In the genomic region with DNA sequence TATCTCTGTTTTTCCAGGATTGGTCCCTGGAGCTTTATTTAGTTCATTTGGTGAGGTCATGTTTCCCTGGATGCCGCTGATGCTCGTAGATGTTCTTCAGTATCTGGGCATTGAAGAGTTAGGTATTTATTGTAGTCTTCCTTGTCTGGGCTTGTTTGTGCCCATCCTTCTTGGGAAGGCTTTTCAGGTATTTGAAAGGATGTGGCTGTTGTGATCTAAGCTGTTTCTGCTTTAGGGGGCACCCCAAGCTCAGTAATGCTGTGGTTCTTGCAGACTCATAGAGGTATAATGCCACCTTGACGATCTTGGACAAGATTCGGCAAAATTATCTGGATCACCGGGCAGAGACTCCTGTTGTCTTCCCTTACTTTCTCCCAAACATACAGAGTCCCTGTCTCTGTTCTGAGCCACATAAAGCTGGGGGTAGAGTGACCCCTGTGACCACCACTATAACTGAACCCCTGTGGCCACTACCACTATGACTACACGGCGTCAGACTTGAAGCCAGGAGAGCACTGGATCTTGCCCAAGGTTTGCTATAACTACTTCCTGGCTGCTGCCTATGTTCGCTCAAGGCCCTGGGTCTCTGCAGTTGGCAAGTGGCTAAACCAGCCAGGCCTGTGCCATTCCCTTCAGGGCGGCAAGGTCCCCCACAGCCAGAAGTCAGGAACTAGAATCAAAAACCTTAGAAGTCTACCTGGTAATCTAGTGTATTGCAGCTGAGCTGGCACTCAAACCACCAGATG, we compare ENCODE assay signal across 27 cellular contexts. TPM values are rescaled to one million over a fixed set of nuclear protein-coding genes. Genes with fewer than 3 reads are reported as not detected.
A peak's percentile ranks its signal among the peaks of the same experiment; 100 is the strongest.
DNase-seq lines count a peak whose midpoint lies in the region; ATAC-seq, FAIRE-seq and TF ChIP-seq lines count a peak whose summit lies in the region.
"Had no signal": no experiment of that assay in that cellular context is flagged by ENCODE, and none has a peak within 500 bp of the region (broad histone marks: within the 10 kb centered on the region; RNA-seq: fewer than 3 reads in every experiment).

No MANE protein-coding gene starts in this region.

- H3K36me3 Mint-ChIP-seq in H9 (ENCODE audit: insufficient read depth in 1 of 3, low read depth in 3 of 3) = peaks cover 8 to 22% (median 12%) of the 10 kb centered on the region in 3 experiments; a peak in 5 of 7 replicates
- H3K36me3 Mint-ChIP-seq: activated naive CD4-positive, alpha-beta T cell treated with anti-CD3 and anti-CD28 coated beads, Interleukin-2, amount 50 U/mL, for 24 hours; naive thymus-derived CD8-positive, alpha-beta T cell had no signal

- no peaks in the 10 kb centered on the region for H3K79me1 ChIP-seq in H9 (ENCODE audit: insufficient read depth, low read depth, low read length, poor library complexity, severe bottlenecking)

- ATAC-seq in RWPE2 (ENCODE audit: low read depth) (peak; percentile 59), pancreas (peak; percentile 67 to 83 (median 76)), SK-N-SH treated with all-trans-retinoic acid at 6 μM for 48 hours (no peak), HG02759 (IDR thresholded peaks at IDR 0.05; ENCODE audit: unreplicated experiment) (no peak)
- ATAC-seq: activated T-helper 17 cell treated with anti-CD3 and anti-CD28 coated beads, Interleukin-2, amount 50 U/mL, for 72 hours; left ventricle myocardium superior; naive thymus-derived CD8-positive, alpha-beta T cell had no signal

- no peak overlapping the region for H2AFZ ChIP-seq in H9 (ENCODE audit: low read length)

- H3K27ac Mint-ChIP-seq in H9 = peak overlapping the region; percentile 36 to 81 (median 63); a peak in 5 of 7 replicates
- H3K27ac Mint-ChIP-seq: activated CD4-positive, alpha-beta T cell treated with anti-CD3 and anti-CD28 coated beads, Interleukin-2, amount 10 ng/mL, durations not matched to agents 7 days and 5 days; activated naive CD4-positive, alpha-beta T cell treated with anti-CD3 and anti-CD28 coated beads, Interleukin-2, amount 50 U/mL, for 24 hours; activated T-helper 17 cell treated with anti-CD3 and anti-CD28 coated beads, Interleukin-2, amount 50 U/mL, for 72 hours; naive thymus-derived CD8-positive, alpha-beta T cell had no signal

- H3T11ph ChIP-seq in H9 (ENCODE audit: low read length) = no peak overlapping the region

- no peak overlapping the region for H2BK120ac ChIP-seq in H9 (ENCODE audit: low read depth, low read length, poor library complexity, severe bottlenecking)

- H2BK15ac ChIP-seq in H9 (ENCODE audit: low read depth, low read length) = no peak overlapping the region

- peaks cover 3% of the 10 kb centered on the region for H4K20me1 ChIP-seq in H9 (ENCODE audit: control insufficient read depth, insufficient read depth, insufficient read length)

- H3K27me3 ChIP-seq in H9 (ENCODE audit: insufficient read depth, low read length) (no peaks in the 10 kb centered on the region), RWPE2 (ENCODE audit: insufficient read depth, poor library complexity, severe bottlenecking) (no peaks in the 10 kb centered on the region), pancreas (no peaks in the 10 kb centered on the region)
- H3K27me3 ChIP-seq: BE2C, tibial nerve had no signal

- H2BK12ac ChIP-seq in H9 (ENCODE audit: insufficient read length, low read depth, low read length) = no peak overlapping the region

- no peak overlapping the region for H3K56ac ChIP-seq in H9 (ENCODE audit: insufficient read length, low read depth, low read length)

- no peak overlapping the region for H3K18ac ChIP-seq in H9 (ENCODE audit: insufficient read length, low read depth, low read length)

- H4K8ac ChIP-seq in H9 (replicated peaks; ENCODE audit: insufficient read length, low read depth, low read length) = no peak overlapping the region

- H3K4me1 Mint-ChIP-seq in H9 = peaks cover 70 to 77% of the 10 kb centered on the region in 2 experiments
- H3K4me1 Mint-ChIP-seq: activated CD4-positive, alpha-beta T cell treated with anti-CD3 and anti-CD28 coated beads, Interleukin-2, amount 10 ng/mL, durations not matched to agents 7 days and 5 days; activated naive CD4-positive, alpha-beta T cell treated with anti-CD3 and anti-CD28 coated beads, Interleukin-2, amount 50 U/mL, for 24 hours; activated T-helper 17 cell treated with anti-CD3 and anti-CD28 coated beads, Interleukin-2, amount 50 U/mL, for 72 hours; naive thymus-derived CD8-positive, alpha-beta T cell had no signal

- H3K9ac ChIP-seq in H9 (ENCODE audit: extremely low read depth, insufficient read length, low read length) = no peak overlapping the region

- no peaks in the 10 kb centered on the region for H3K27me3 Mint-ChIP-seq in H9 (ENCODE audit: low read depth)
- H3K27me3 Mint-ChIP-seq: activated CD4-positive, alpha-beta T cell treated with anti-CD3 and anti-CD28 coated beads, Interleukin-2, amount 10 ng/mL, durations not matched to agents 7 days and 5 days; activated naive CD4-positive, alpha-beta T cell treated with anti-CD3 and anti-CD28 coated beads, Interleukin-2, amount 50 U/mL, for 24 hours; activated T-helper 17 cell treated with anti-CD3 and anti-CD28 coated beads, Interleukin-2, amount 50 U/mL, for 72 hours had no signal

- no peak overlapping the region for H2BK5ac ChIP-seq in H9 (ENCODE audit: insufficient read length, low read length)

- H3K4me3 ChIP-seq in RWPE2 (ENCODE audit: severe bottlenecking) = no peak overlapping the region
- no peak overlapping the region for H3K4me3 ChIP-seq in pancreas
- H3K4me3 ChIP-seq: HAP-1, smooth muscle cell, tibial nerve had no signal

- H3K4me1 ChIP-seq in H9 (ENCODE audit: insufficient read depth, low read length) (no peaks in the 10 kb centered on the region), RWPE2 (ENCODE audit: insufficient read depth, poor library complexity, severe bottlenecking) (peaks cover 57% of the 10 kb centered on the region), pancreas (peaks cover 5 to 10% (median 9%) of the 10 kb centered on the region in 3 donors)
- H3K4me1 ChIP-seq: BE2C, HAP-1 had no signal

- H3K9me3 ChIP-seq in H9 (ENCODE audit: control insufficient read depth, low read depth, low read length) (no peaks in the 10 kb centered on the region), RWPE2 (ENCODE audit: severe bottlenecking) (no peaks in the 10 kb centered on the region), pancreas (no peaks in the 10 kb centered on the region)
- H3K9me3 ChIP-seq: BE2C, HAP-1, tibial nerve had no signal

- H3K36me3 ChIP-seq in RWPE2 (ENCODE audit: low read depth) (peaks cover 12% of the 10 kb centered on the region; the same call in 1 of the 2 replicates), pancreas (no peaks in the 10 kb centered on the region)
- H3K36me3 ChIP-seq: BE2C, HAP-1, tibial nerve had no signal

- TF ChIP-seq CTCF in H9 (conservative IDR thresholded peaks at IDR 0.05) (no peak), RWPE2 (IDR thresholded peaks at IDR 0.05; ENCODE audit: poor library complexity, severe bottlenecking) (peak; percentile 74), pancreas (IDR thresholded peaks at IDR 0.05) (no peak)

- no peak overlapping the region for H2AK5ac ChIP-seq in H9 (ENCODE audit: insufficient read length, low read length)

- H3K4ac ChIP-seq in H9 (ENCODE audit: low read depth, low read length) = no peak overlapping the region

- H4K5ac ChIP-seq in H9 (ENCODE audit: insufficient read length, low read depth, low read length) = no peak overlapping the region

- no peak overlapping the region for H2BK20ac ChIP-seq in H9 (ENCODE audit: low read depth, low read length, poor library complexity, severe bottlenecking)

- no peak for FAIRE-seq in pancreas (lab: Jason Lieb, UNC)

- no peak overlapping the region; the same call in 1 of the 2 replicates for H3K14ac ChIP-seq in H9 (ENCODE audit: insufficient read depth, low read length)

- H3K9me3 Mint-ChIP-seq in H9 = no peaks in the 10 kb centered on the region
- H3K9me3 Mint-ChIP-seq: activated CD4-positive, alpha-beta T cell treated with anti-CD3 and anti-CD28 coated beads, Interleukin-2, amount 10 ng/mL, durations not matched to agents 7 days and 5 days; activated naive CD4-positive, alpha-beta T cell treated with anti-CD3 and anti-CD28 coated beads, Interleukin-2, amount 50 U/mL, for 24 hours; activated T-helper 17 cell treated with anti-CD3 and anti-CD28 coated beads, Interleukin-2, amount 50 U/mL, for 72 hours; naive thymus-derived CD8-positive, alpha-beta T cell had no signal

- no CpG with 5 or more reads among the region's 9 CpGs for WGBS in H9 (ENCODE audit: extremely low coverage, insufficient read length, low lambda C conversion rate)
- 58 to 65% methylated on average over 9 of the region's 9 CpGs for WGBS in pancreas, 2 donors

- H4K91ac ChIP-seq in H9 (ENCODE audit: insufficient read length, low read depth, low read length) = no peak overlapping the region

- H3K23ac ChIP-seq in H9 (ENCODE audit: insufficient read length, low read depth, low read length) = no peak overlapping the region

- H3K27ac ChIP-seq in H9 (ENCODE audit: insufficient read length, low read depth, low read length) (no peak overlapping the region), RWPE2 (ENCODE audit: poor library complexity, severe bottlenecking) (peak overlapping the region; percentile 92), epithelial cell of prostate (peak overlapping the region; percentile 80), pancreas (peak overlapping the region in 2 of 4 donors; percentile 11 to 62)
- H3K27ac ChIP-seq: tibial nerve had no signal

- peaks cover 28% of the 10 kb centered on the region; the same call in 1 of the 2 replicates for H3K79me2 ChIP-seq in H9 (ENCODE audit: insufficient read depth, low read length)

- no peak for DNase-seq in H9
- DNase-seq in RWPE2 (ENCODE audit: low spot score) = peak; percentile 74
- peak; percentile 80 for DNase-seq in epithelial cell of prostate (ENCODE audit: low read depth, low spot score)
- peak in 3 of 6 donors; percentile 19 to 26 (median 24) for DNase-seq in pancreas
- DNase-seq in activated CD8-positive, alpha-beta memory T cell treated with anti-CD3 and anti-CD28 coated beads, Interleukin-2, amount 50 U/mL, for 4 hours = no peak
- DNase-seq in GM19240 (ENCODE audit: insufficient read length, low spot score) = no peak
- DNase-seq: activated CD4-positive, alpha-beta T cell treated with anti-CD3 and anti-CD28 coated beads, Interleukin-2, amount 10 ng/mL, durations not matched to agents 7 days and 5 days; BE2C; cortex of kidney; DMS153; left ventricle myocardium superior; naive thymus-derived CD8-positive, alpha-beta T cell; NCI-H2171; NCI-H510A; NK-92 treated with Interleukin-12 subunit alpha and Interleukin-12 subunit beta, amount 100 ng/mL, for 24 hours; SHP77 treated with DMSO at 0.1 percent for 48 hours; stimulated activated CD4-positive, alpha-beta T cell treated with anti-CD3 and anti-CD28 coated beads, Interleukin-1b, Interleukin-23, amount 100 ng/mL, for 48 hours; stimulated activated CD8-positive, alpha-beta memory T cell treated with anti-CD3 and anti-CD28 coated beads, Interleukin-4, amount 100 ng/mL, for 48 hours; SW 1271; T1000 had no signal

- no peak overlapping the region for H3K4me2 ChIP-seq in H9 (ENCODE audit: insufficient read depth, insufficient read length, low read length)
- H3K4me2 ChIP-seq: smooth muscle cell had no signal

- H3K4me3 Mint-ChIP-seq in H9 = no peak overlapping the region
- H3K4me3 Mint-ChIP-seq: activated CD4-positive, alpha-beta T cell treated with anti-CD3 and anti-CD28 coated beads, Interleukin-2, amount 10 ng/mL, durations not matched to agents 7 days and 5 days; activated naive CD4-positive, alpha-beta T cell treated with anti-CD3 and anti-CD28 coated beads, Interleukin-2, amount 50 U/mL, for 24 hours; activated T-helper 17 cell treated with anti-CD3 and anti-CD28 coated beads, Interleukin-2, amount 50 U/mL, for 72 hours; naive thymus-derived CD8-positive, alpha-beta T cell had no signal

- no peaks in the 10 kb centered on the region for H3K23me2 ChIP-seq in H9 (ENCODE audit: insufficient read length, low read depth, low read length, poor library complexity, severe bottlenecking)

- intact Hi-C loops in pancreas (cut with DNase I) = no loop called here

RNA-seq across cellular contexts. Expression of a gene that starts 40.9 kb away (rescaled TPM):
- total RNA-seq in H9 (2021) (53.9 and 54.3 TPM in 2 replicates), pancreas (10 to 100 TPM; 10.6 to 26.5 (median 15.5) TPM)
- 1 to 10 TPM; 3.6 to 4.4 TPM for polyA plus RNA-seq in pancreas

Comparison
In these comparisons a context has a peak if more than half of its experiments do, and no peak if none do; other contexts are left out.
1. DNase-seq: peak in RWPE2 (single experiment) and epithelial cell of prostate (single experiment); none in H9 (single experiment), activated CD8-positive, alpha-beta memory T cell treated with anti-CD3 and anti-CD28 coated beads, Interleukin-2, amount 50 U/mL, for 4 hours (single experiment) and GM19240 (single experiment).
2. ATAC-seq: peak in RWPE2 (single experiment) and pancreas (4 of 4); none in SK-N-SH treated with all-trans-retinoic acid at 6 μM for 48 hours (single experiment) and HG02759 (single experiment).